21 cellular contexts compared by ENCODE assay signal in the genomic region with DNA sequence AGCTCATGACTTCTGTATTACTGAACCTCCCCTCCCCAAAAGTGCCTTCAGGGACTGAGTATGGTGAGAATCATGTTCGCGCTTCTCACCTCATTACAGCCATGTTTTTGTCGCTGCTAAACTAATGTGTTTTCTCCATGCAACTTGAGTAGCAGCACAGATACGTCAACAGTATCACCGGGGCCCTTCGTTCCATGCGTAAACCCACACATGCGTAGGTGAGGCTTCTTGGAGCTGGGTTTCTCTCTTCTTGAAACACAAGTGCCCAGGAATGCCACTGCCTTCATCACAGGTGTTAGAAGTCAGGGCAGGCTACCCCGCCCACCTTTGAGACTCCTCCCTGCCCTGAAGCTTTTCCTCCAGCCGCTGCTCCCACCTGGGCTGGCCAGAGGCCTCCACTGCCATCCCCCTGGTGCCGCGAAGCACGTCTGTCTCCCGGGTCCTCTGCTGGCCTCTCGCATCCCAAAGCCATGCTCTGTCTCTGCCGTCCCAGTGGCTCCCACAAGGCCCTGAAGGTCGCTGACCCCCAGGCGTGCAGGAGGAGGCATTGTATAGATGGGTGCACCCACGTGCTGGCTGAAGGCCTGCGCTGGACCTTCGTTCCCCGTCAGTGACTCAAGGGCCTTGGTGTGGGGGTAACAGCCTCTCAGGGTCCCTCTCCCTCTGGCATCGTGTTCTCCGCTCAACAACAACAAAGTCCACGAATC.
DNase-seq lines count a peak whose midpoint lies in the region; ATAC-seq, FAIRE-seq and TF ChIP-seq lines count a peak whose summit lies in the region.
"Had no signal": no experiment of that assay in that cellular context is flagged by ENCODE, and none has a peak within 500 bp of the region (broad histone marks: within the 10 kb centered on the region; RNA-seq: fewer than 3 reads in every experiment).

No MANE protein-coding gene starts in this region.

- H3K9ac ChIP-seq in HepG2 (ENCODE audit: insufficient read depth, low read depth, low read length): no peak overlapping the region

- peaks cover 7% of the 10 kb centered on the region for H3K27me3 Mint-ChIP-seq in nephron progenitor cell (ENCODE audit: low read depth, poor library complexity)
- H3K27me3 Mint-ChIP-seq: CD4-positive, alpha-beta T cell had no signal

- H2AFZ ChIP-seq in HepG2 (ENCODE audit: low read length): no peak overlapping the region

- no peak for DNase-seq in HepG2 (ENCODE audit: low spot score)
- no peak for DNase-seq in right lobe of liver
- no peak for DNase-seq in nephron progenitor cell
- DNase-seq in posterior vena cava (ENCODE audit: low spot score): peak; percentile 76
- DNase-seq in thyroid gland: peak; percentile 60 to 79
- no peak for DNase-seq in NCI-H1105 (lab: John Stamatoyannopoulos, UW)
- DNase-seq in SHP77 treated with DMSO at 0.1 percent for 48 hours (lab: John Stamatoyannopoulos, UW): no peak
- DNase-seq in SW480 (ENCODE audit: low spot score): no peak
- DNase-seq: AML-193; CD4-positive, alpha-beta T cell; GOT3; H7; HFFc6 had no signal

- 0 out of 2 replicates have a peak, but pooled peaks cover 2% of the 10 kb centered on the region for H4K20me1 ChIP-seq in HepG2 (ENCODE audit: insufficient read depth, low read length)

- H3K4me3 ChIP-seq in HepG2 (replicated peaks in 1 of 3; ENCODE audit: insufficient read depth in 1 of 3, low read depth in 2 of 3, low read length in 3 of 3): no peak overlapping the region
- H3K4me3 ChIP-seq in right lobe of liver: no peak overlapping the region
- no peak overlapping the region for H3K4me3 ChIP-seq in thyroid gland (replicated peaks in 1 of 3)
- H3K4me3 ChIP-seq: A549 had no signal

- H3K9me3 ChIP-seq in HepG2 (ENCODE audit: low read length): no peaks in the 10 kb centered on the region
- no peaks in the 10 kb centered on the region for H3K9me3 ChIP-seq in right lobe of liver
- H3K9me3 ChIP-seq in thyroid gland: no peaks in the 10 kb centered on the region
- H3K9me3 ChIP-seq: A549, Caco-2 had no signal

- no peak overlapping the region for H3K4me2 ChIP-seq in HepG2 (ENCODE audit: low read depth, low read length)
- H3K4me2 ChIP-seq: A549 had no signal

- ATAC-seq in HepG2: no peak
- no peak for ATAC-seq in right lobe of liver
- ATAC-seq: A549, HCT116 had no signal

- CTCF ChIA-PET in HepG2 (lab: Yijun Ruan, JAX; ENCODE audit: low intra/inter-chr PET ratio, low total read pairs): no interaction called here

- BruUV-seq in HepG2 (replicated peaks; lab: Mats Ljungman, UMichigan): no TSS peak

- TF ChIP-seq POLR2A in HepG2 (IDR thresholded peaks at IDR 0.05; ENCODE audit: insufficient read depth in 1 of 2, low read depth in 2 of 2, low read length in 2 of 2) (no peak), right lobe of liver (IDR thresholded peaks at IDR 0.05) (no peak), thyroid gland (IDR thresholded peaks at IDR 0.05) (no peak)

- H3K36me3 Mint-ChIP-seq in nephron progenitor cell (ENCODE audit: low read depth): peaks cover 69% of the 10 kb centered on the region

- peak overlapping the region; percentile 92 for H3K27ac Mint-ChIP-seq in nephron progenitor cell
- H3K27ac Mint-ChIP-seq: CD4-positive, alpha-beta T cell; HFFc6 had no signal

- in situ Hi-C loops in HepG2 (cut with HindIII; ENCODE audit: extremely low pct_ligation_motif_present, low pct_unique_long_range_greater_than_20kb): no loop called here

- intact Hi-C loops in HepG2 (cut with micrococcal nuclease; ENCODE audit: unreplicated experiment) (no loop called here), right lobe of liver (cut with DNase I) (no loop called here), posterior vena cava (cut with DNase I) (loop anchor here in 1 of 2 donors (2.0 kb wide), 1 partner anchor 65 kb away; no protein-coding TSS in a partner anchor), thyroid gland (cut with DNase I) (no loop called here)

- FAIRE-seq in HepG2 (lab: Jason Lieb, UNC): no peak
- FAIRE-seq: A549, D721Med, G401.6, GM12891 had no signal

- peaks cover 8% of the 10 kb centered on the region for H3K4me1 Mint-ChIP-seq in nephron progenitor cell

- TF ChIP-seq CTCF in HepG2 (CRISPR knock-in tag; IDR thresholded peaks at IDR 0.05): no peak
- TF ChIP-seq CTCF in right lobe of liver (IDR thresholded peaks at IDR 0.05): no peak
- TF ChIP-seq CTCF in nephron progenitor cell (IDR thresholded peaks at IDR 0.05): no peak
- TF ChIP-seq CTCF in thyroid gland (IDR thresholded peaks at IDR 0.05): no peak

- H3K36me3 ChIP-seq in HepG2 (replicated peaks in 1 of 2; ENCODE audit: control insufficient read depth in 1 of 2, insufficient read depth in 2 of 2, low read length in 2 of 2): peaks cover 51 to 96% of the 10 kb centered on the region in 2 experiments; a peak in 4 of 5 replicates
- H3K36me3 ChIP-seq in right lobe of liver: peaks cover 0 to 68% (median 21%) of the 10 kb centered on the region in 4 donors
- H3K36me3 ChIP-seq in thyroid gland: peaks cover 35 to 36% of the 10 kb centered on the region in 2 donors

- H3K79me2 ChIP-seq in HepG2 (ENCODE audit: insufficient read depth, low read length): no peaks in the 10 kb centered on the region

- no peaks in the 10 kb centered on the region for H3K9me3 Mint-ChIP-seq in nephron progenitor cell
- H3K9me3 Mint-ChIP-seq: CD4-positive, alpha-beta T cell had no signal

- POLR2A ChIA-PET in HepG2 (lab: Yijun Ruan, JAX): no interaction called here

- H3K27me3 ChIP-seq in HepG2 (ENCODE audit: control insufficient read depth in 1 of 2, insufficient read depth in 2 of 2, low read length in 2 of 2) (no peaks in the 10 kb centered on the region), right lobe of liver (no peaks in the 10 kb centered on the region), thyroid gland (no peaks in the 10 kb centered on the region)

- WGBS in HepG2 (ENCODE audit: low lambda C conversion rate): 96% methylated on average over 24 of the region's 25 CpGs
- 94% methylated on average over 11 of the region's 25 CpGs for WGBS in right lobe of liver (ENCODE audit: insufficient coverage, low coverage, low lambda C conversion rate, missing lambda C conversion rate)
- WGBS in thyroid gland, 2 donors: 54 to 71% methylated on average over 24 to 25 of the region's 25 CpGs

- no peak for TF ChIP-seq EP300 in HepG2 (IDR thresholded peaks at IDR 0.05; ENCODE audit: low read depth in 2 of 2, low read length in 2 of 2)
- TF ChIP-seq EP300 in HepG2 (CRISPR knock-in tag; IDR thresholded peaks at IDR 0.05; ENCODE audit: borderline replicate concordance): no peak

- H3K4me3 Mint-ChIP-seq in nephron progenitor cell: no peak overlapping the region
- H3K4me3 Mint-ChIP-seq: CD4-positive, alpha-beta T cell; HFFc6 had no signal

- no peak for TF ChIP-seq RAD21 in HepG2 (CRISPR knock-in tag; IDR thresholded peaks at IDR 0.05)

- H3K27ac ChIP-seq in HepG2 (ENCODE audit: extremely low read length, insufficient read depth, low read length) (no peak overlapping the region), right lobe of liver (no peak overlapping the region), thyroid gland (peak overlapping the region in 1 of 3 donors; percentile 36)
- H3K27ac ChIP-seq: 22Rv1, A549, C4-2B had no signal

- H3K4me1 ChIP-seq in HepG2 (ENCODE audit: insufficient read depth, low read length) (no peaks in the 10 kb centered on the region), right lobe of liver (no peaks in the 10 kb centered on the region), thyroid gland (peaks cover 5 to 12% of the 10 kb centered on the region in 2 donors)
- H3K4me1 ChIP-seq: A549, Caco-2 had no signal

TF ChIP-seq in HepG2, 621 proteins besides CTCF, POLR2A, EP300 and RAD21:
- TF ChIP-seq, protein P1, sequence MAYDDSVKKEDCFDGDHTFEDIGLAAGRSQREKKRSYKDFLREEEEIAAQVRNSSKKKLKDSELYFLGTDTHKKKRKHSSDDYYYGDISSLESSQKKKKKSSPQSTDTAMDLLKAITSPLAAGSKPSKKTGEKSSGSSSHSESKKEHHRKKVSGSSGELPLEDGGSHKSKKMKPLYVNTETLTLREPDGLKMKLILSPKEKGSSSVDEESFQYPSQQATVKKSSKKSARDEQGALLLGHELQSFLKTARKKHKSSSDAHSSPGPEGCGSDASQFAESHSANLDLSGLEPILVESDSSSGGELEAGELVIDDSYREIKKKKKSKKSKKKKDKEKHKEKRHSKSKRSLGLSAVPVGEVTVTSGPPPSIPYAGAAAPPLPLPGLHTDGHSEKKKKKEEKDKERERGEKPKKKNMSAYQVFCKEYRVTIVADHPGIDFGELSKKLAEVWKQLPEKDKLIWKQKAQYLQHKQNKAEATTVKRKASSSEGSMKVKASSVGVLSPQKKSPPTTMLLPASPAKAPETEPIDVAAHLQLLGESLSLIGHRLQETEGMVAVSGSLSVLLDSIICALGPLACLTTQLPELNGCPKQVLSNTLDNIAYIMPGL (CRISPR knock-in tag; IDR thresholded peaks at IDR 0.05; ENCODE audit: borderline replicate concordance in 1 of 2, low read depth in 1 of 2): no peak
- no peak for TF ChIP-seq NPAS2 (CRISPR knock-in tag; IDR thresholded peaks at IDR 0.05; ENCODE audit: borderline replicate concordance)
- TF ChIP-seq AGO2 (optimal IDR thresholded peaks at IDR 0.05; ENCODE audit: low read depth, low read length): peak; percentile 68

Comparison
In these comparisons a context has a peak if more than half of its experiments do, and no peak if none do; other contexts are left out.
1. DNase-seq: peak in posterior vena cava (single experiment) and thyroid gland (2 of 2); none in HepG2 (single experiment), right lobe of liver (0 of 3), nephron progenitor cell (single experiment), NCI-H1105 (single experiment), SHP77 treated with DMSO at 0.1 percent for 48 hours (single experiment) and SW480 (single experiment).